18 cellular contexts compared by ENCODE assay signal in genomic region chr6:141688916-141689315, GRCh38.
DNase-seq lines count a peak whose midpoint lies in the region; ATAC-seq and TF ChIP-seq lines count a peak whose summit lies in the region.
"Had no signal": no experiment of that assay in that cellular context is flagged by ENCODE, and none has a peak within 500 bp of the region (broad histone marks: within the 10 kb centered on the region; RNA-seq: fewer than 3 reads in every experiment).

No MANE protein-coding gene starts in this region.

- H3K9me3 ChIP-seq in colonic mucosa = no peaks in the 10 kb centered on the region
- H3K9me3 ChIP-seq: A549 had no signal

- H3K27ac Mint-ChIP-seq in activated CD4-positive, alpha-beta T cell treated with anti-CD3 and anti-CD28 coated beads, Interleukin-2, amount 10 ng/mL, durations not matched to agents 7 days and 5 days = no peak overlapping the region
- H3K27ac Mint-ChIP-seq: CD4-positive, CD25-positive, alpha-beta regulatory T cell; memory B cell; nephron progenitor cell; T-cell had no signal

- H3K27ac ChIP-seq in colonic mucosa = no peak overlapping the region
- H3K27ac ChIP-seq: A549, WERI-Rb-1 had no signal

- intact Hi-C loops in colonic mucosa (cut with DNase I) = no loop called here

- H3K9ac ChIP-seq in colonic mucosa (ENCODE audit: low read depth in 2 of 2, low read length in 2 of 2) = no peak overlapping the region

- H3K27me3 ChIP-seq in colonic mucosa = no peaks in the 10 kb centered on the region

- DNase-seq in MV-4-11 (lab: John Stamatoyannopoulos, UW) = no peak
- no peak for DNase-seq in colonic mucosa
- DNase-seq in activated CD4-positive, alpha-beta T cell treated with anti-CD3 and anti-CD28 coated beads, Interleukin-2, amount 10 ng/mL, durations not matched to agents 7 days and 5 days = no peak
- DNase-seq: activated effector memory CD4-positive, alpha-beta T cell treated with anti-CD3 and anti-CD28 coated beads, Interleukin-2, amount 50 U/mL, for 16 hours; CD4-positive, CD25-positive, alpha-beta regulatory T cell; DND-41; NCI-H2029; NCI-H774; nephron progenitor cell; T-cell; WERI-Rb-1 had no signal

- POLR2A ChIA-PET in activated CD4-positive, alpha-beta T cell treated with anti-CD3 and anti-CD28 coated beads, Interleukin-2, amount 10 ng/mL, durations not matched to agents 7 days and 5 days (lab: Charles Lee) = no interaction called here

- TF ChIP-seq CTCF in colonic mucosa (IDR thresholded peaks at IDR 0.05) = no peak

- no peaks in the 10 kb centered on the region for H3K4me1 ChIP-seq in colonic mucosa
- H3K4me1 ChIP-seq: A549 had no signal

- no peaks in the 10 kb centered on the region for H3K27me3 Mint-ChIP-seq in activated CD4-positive, alpha-beta T cell treated with anti-CD3 and anti-CD28 coated beads, Interleukin-2, amount 10 ng/mL, durations not matched to agents 7 days and 5 days
- H3K27me3 Mint-ChIP-seq: memory B cell, T-cell had no signal

- no peak overlapping the region for H3K4me3 ChIP-seq in colonic mucosa
- H3K4me3 ChIP-seq: A549 had no signal

- CTCF ChIA-PET in activated CD4-positive, alpha-beta T cell treated with anti-CD3 and anti-CD28 coated beads, Interleukin-2, amount 10 ng/mL, durations not matched to agents 7 days and 5 days (lab: Charles Lee) = no interaction called here

- H3K36me3 ChIP-seq in colonic mucosa = no peaks in the 10 kb centered on the region
- H3K36me3 ChIP-seq: WERI-Rb-1 had no signal

- H3K9me3 Mint-ChIP-seq in activated CD4-positive, alpha-beta T cell treated with anti-CD3 and anti-CD28 coated beads, Interleukin-2, amount 10 ng/mL, durations not matched to agents 7 days and 5 days = no peaks in the 10 kb centered on the region
- H3K9me3 Mint-ChIP-seq: memory B cell, T-cell had no signal

- no peaks in the 10 kb centered on the region for H3K4me1 Mint-ChIP-seq in activated CD4-positive, alpha-beta T cell treated with anti-CD3 and anti-CD28 coated beads, Interleukin-2, amount 10 ng/mL, durations not matched to agents 7 days and 5 days
- H3K4me1 Mint-ChIP-seq: CD4-positive, CD25-positive, alpha-beta regulatory T cell; memory B cell; nephron progenitor cell; T-cell had no signal

- no peak overlapping the region for H3K4me3 Mint-ChIP-seq in activated CD4-positive, alpha-beta T cell treated with anti-CD3 and anti-CD28 coated beads, Interleukin-2, amount 10 ng/mL, durations not matched to agents 7 days and 5 days
- H3K4me3 Mint-ChIP-seq: CD4-positive, CD25-positive, alpha-beta regulatory T cell; memory B cell; nephron progenitor cell; T-cell had no signal

- H3K36me3 Mint-ChIP-seq in activated CD4-positive, alpha-beta T cell treated with anti-CD3 and anti-CD28 coated beads, Interleukin-2, amount 10 ng/mL, durations not matched to agents 7 days and 5 days (ENCODE audit: low read depth) = no peaks in the 10 kb centered on the region
- H3K36me3 Mint-ChIP-seq: CD4-positive, CD25-positive, alpha-beta regulatory T cell; memory B cell; T-cell had no signal

- ATAC-seq in GM18499 (IDR thresholded peaks at IDR 0.05; ENCODE audit: insufficient read depth, unreplicated experiment) (peak; percentile 83), GM19467 (IDR thresholded peaks at IDR 0.05; ENCODE audit: unreplicated experiment) (peak; percentile 59), HG02852 (IDR thresholded peaks at IDR 0.05; ENCODE audit: unreplicated experiment) (peak; percentile 89), HG03457 (IDR thresholded peaks at IDR 0.05; ENCODE audit: unreplicated experiment) (peak; percentile 61), GM19023 (IDR thresholded peaks at IDR 0.05; ENCODE audit: unreplicated experiment) (no peak)
- ATAC-seq: A549, T-cell had no signal
